Comparison of ENCODE assay signal across 8 cellular contexts in genomic region chr5:141637693-141638419, GRCh38. TPM values are rescaled to one million over a fixed set of nuclear protein-coding genes. Genes with fewer than 3 reads are reported as not detected.
A peak's percentile ranks its signal among the peaks of the same experiment; 100 is the strongest.
DNase-seq lines count a peak whose midpoint lies in the region; ATAC-seq and TF ChIP-seq lines count a peak whose summit lies in the region.

No MANE protein-coding gene starts in this region.

- H4K91ac ChIP-seq in mesenchymal stem cell (ENCODE audit: low read length), result no peak overlapping the region

- H3K27me3 ChIP-seq in Caco-2 (replicated peaks; ENCODE audit: control insufficient read depth, insufficient read depth, low read length) (no peaks in the 10 kb centered on the region), H7 (ENCODE audit: control insufficient read depth, insufficient read depth, low read length) (peaks cover 6% of the 10 kb centered on the region), mesenchymal stem cell (ENCODE audit: control insufficient read depth in 1 of 2, insufficient read depth in 1 of 2, low read length in 2 of 2) (peaks cover 0 to 4% of the 10 kb centered on the region in 2 experiments)
- H3K27me3 ChIP-seq in effector memory CD4-positive, alpha-beta T cell (replicated peaks; ENCODE audit: control insufficient read depth, insufficient read depth, low read length, poor library complexity, severe bottlenecking), result no peaks in the 10 kb centered on the region

- H3K9me3 Mint-ChIP-seq in Caco-2 (ENCODE audit: unreplicated experiment), result no peaks in the 10 kb centered on the region
- no peaks in the 10 kb centered on the region for H3K9me3 Mint-ChIP-seq in activated CD4-positive, alpha-beta memory T cell treated with anti-CD3 and anti-CD28 coated beads for 36 hours
- no peaks in the 10 kb centered on the region for H3K9me3 Mint-ChIP-seq in stimulated activated memory B cell treated with anti-CD40 and anti-IgM and Interleukin-4, amounts not matched to agents 10 μg/mL and 1 μg/mL and 100 μg/mL, for 72 hours

- H3K4me1 Mint-ChIP-seq in Caco-2 (ENCODE audit: low read depth, unreplicated experiment), result peaks cover 17% of the 10 kb centered on the region
- peaks cover 54% of the 10 kb centered on the region for H3K4me1 Mint-ChIP-seq in activated CD4-positive, alpha-beta memory T cell treated with anti-CD3 and anti-CD28 coated beads for 36 hours (ENCODE audit: low read depth)
- peaks cover 47% of the 10 kb centered on the region for H3K4me1 Mint-ChIP-seq in stimulated activated memory B cell treated with anti-CD40 and anti-IgM and Interleukin-4, amounts not matched to agents 10 μg/mL and 1 μg/mL and 100 μg/mL, for 72 hours

- CTCF ChIA-PET in Caco-2 (lab: Charles Lee), result interaction anchor here (0.8 to 3.7 kb wide), 4 partner anchors 13 to 74 kb away, joined by 3 to 40 read pairs (median 20); partner anchors contain the start of genes DIAPH1 and FCHSD1
- CTCF ChIA-PET in activated CD4-positive, alpha-beta memory T cell treated with anti-CD3 and anti-CD28 coated beads for 36 hours (lab: Charles Lee), result interaction anchor here (1.0 to 10.4 kb wide), 14 partner anchors 12 to 80 kb away, joined by 3 to 120 read pairs (median 8); partner anchors contain the start of genes DIAPH1 and FCHSD1

- H3K23ac ChIP-seq in mesenchymal stem cell (ENCODE audit: low read length in 2 of 2), result peak overlapping the region in 1 of 2 experiments; percentile 41

- H2AK5ac ChIP-seq in mesenchymal stem cell (ENCODE audit: low read length, severe bottlenecking), result no peak overlapping the region

- peak overlapping the region; percentile 90 for H3K4me3 Mint-ChIP-seq in Caco-2 (ENCODE audit: unreplicated experiment)
- peak overlapping the region; percentile 94 for H3K4me3 Mint-ChIP-seq in activated CD4-positive, alpha-beta memory T cell treated with anti-CD3 and anti-CD28 coated beads for 36 hours
- H3K4me3 Mint-ChIP-seq in stimulated activated memory B cell treated with anti-CD40 and anti-IgM and Interleukin-4, amounts not matched to agents 10 μg/mL and 1 μg/mL and 100 μg/mL, for 72 hours, result peak overlapping the region; percentile 89

- H3K9me3 ChIP-seq in Caco-2 (no peaks in the 10 kb centered on the region), mesenchymal stem cell (ENCODE audit: control insufficient read depth, low read length) (no peaks in the 10 kb centered on the region)
- H3K9me3 ChIP-seq in effector memory CD4-positive, alpha-beta T cell (ENCODE audit: control insufficient read depth, low read length), result no peaks in the 10 kb centered on the region

- TF ChIP-seq CTCF in Caco-2 (IDR thresholded peaks at IDR 0.05; ENCODE audit: insufficient read depth in 1 of 2, low read depth in 1 of 2, low read length in 1 of 2, severe bottlenecking in 1 of 2, unreplicated experiment in 1 of 2), result peak; percentile 40 to 57

- no peak overlapping the region for H2BK120ac ChIP-seq in mesenchymal stem cell (ENCODE audit: low read depth, low read length)

- peaks cover 19% of the 10 kb centered on the region for H3K79me1 ChIP-seq in mesenchymal stem cell (replicated peaks; ENCODE audit: low read length, poor library complexity, severe bottlenecking)

- H2BK12ac ChIP-seq in mesenchymal stem cell (ENCODE audit: low read length in 2 of 2), result no peak overlapping the region

- H3K4me1 ChIP-seq in Caco-2 (peaks cover 18% of the 10 kb centered on the region; the same call in 1 of the 2 replicates), mesenchymal stem cell (ENCODE audit: control insufficient read depth, insufficient read depth, low read depth, low read length) (peaks cover 32% of the 10 kb centered on the region)
- peaks cover 28% of the 10 kb centered on the region for H3K4me1 ChIP-seq in effector memory CD4-positive, alpha-beta T cell (ENCODE audit: control insufficient read depth, insufficient read depth, low read length, poor library complexity, severe bottlenecking)

- peak overlapping the region; percentile 94 for H3K9ac ChIP-seq in mesenchymal stem cell (ENCODE audit: low read length)

- peak overlapping the region; percentile 31 for H4K8ac ChIP-seq in mesenchymal stem cell (ENCODE audit: low read length)

- peak overlapping the region; percentile 85 for H3K4me3 ChIP-seq in Caco-2 (ENCODE audit: low read depth, low read length)
- H3K4me3 ChIP-seq in H7 (ENCODE audit: insufficient read depth, low read depth, low read length), result peak overlapping the region; percentile 84
- peak overlapping the region; percentile 98 for H3K4me3 ChIP-seq in effector memory CD4-positive, alpha-beta T cell (ENCODE audit: insufficient read depth, low read depth, low read length, poor library complexity, severe bottlenecking)
- H3K4me3 ChIP-seq in mesenchymal stem cell (ENCODE audit: insufficient read depth in 1 of 2, low read depth in 1 of 2, low read length in 2 of 2), result peak overlapping the region; percentile 69 to 90

- BruUV-seq in Caco-2 (replicated peaks; lab: Mats Ljungman, UMichigan), result no TSS peak

- WGBS in mesenchymal stem cell, result 11% methylated on average over 38 of the region's 45 CpGs

- peak overlapping the region in 1 of 2 experiments; percentile 54 for H3K18ac ChIP-seq in mesenchymal stem cell (ENCODE audit: low read depth in 1 of 2, low read length in 2 of 2)

- peak overlapping the region; percentile 33 for H2BK15ac ChIP-seq in mesenchymal stem cell (ENCODE audit: low read depth, poor library complexity, severe bottlenecking)

- H3K36me3 ChIP-seq in Caco-2 (ENCODE audit: control insufficient read depth, insufficient read depth, low read length) (peaks cover 1% of the 10 kb centered on the region; the same call in 1 of the 2 replicates), H7 (replicated peaks; ENCODE audit: control insufficient read depth, insufficient read depth, low read length) (peaks cover 2% of the 10 kb centered on the region), mesenchymal stem cell (ENCODE audit: control insufficient read depth in 1 of 2, insufficient read depth in 2 of 2, low read depth in 1 of 2, low read length in 2 of 2) (peaks cover 27 to 30% of the 10 kb centered on the region in 2 experiments)
- peaks cover 11% of the 10 kb centered on the region for H3K36me3 ChIP-seq in effector memory CD4-positive, alpha-beta T cell (ENCODE audit: control insufficient read depth, insufficient read depth, low read length)

- no peak overlapping the region for H2BK5ac ChIP-seq in mesenchymal stem cell (ENCODE audit: low read depth, low read length, poor library complexity, severe bottlenecking)

- H3K27me3 Mint-ChIP-seq in Caco-2 (ENCODE audit: insufficient read depth, unreplicated experiment), result no peaks in the 10 kb centered on the region
- no peaks in the 10 kb centered on the region for H3K27me3 Mint-ChIP-seq in activated CD4-positive, alpha-beta memory T cell treated with anti-CD3 and anti-CD28 coated beads for 36 hours
- no peaks in the 10 kb centered on the region for H3K27me3 Mint-ChIP-seq in stimulated activated memory B cell treated with anti-CD40 and anti-IgM and Interleukin-4, amounts not matched to agents 10 μg/mL and 1 μg/mL and 100 μg/mL, for 72 hours

- ATAC-seq in stimulated activated memory B cell treated with anti-CD40 and anti-IgM and Interleukin-4, amounts not matched to agents 10 μg/mL and 1 μg/mL and 100 μg/mL, for 72 hours, result peak; percentile 59
- no peak for ATAC-seq in GM18519 (IDR thresholded peaks at IDR 0.05; ENCODE audit: low FRiP score, unreplicated experiment)

- H3K27ac ChIP-seq in effector memory CD4-positive, alpha-beta T cell (ENCODE audit: insufficient read depth, low read length, poor library complexity, severe bottlenecking), result peak overlapping the region; percentile 78
- H3K27ac ChIP-seq in mesenchymal stem cell (ENCODE audit: low read length, poor library complexity, severe bottlenecking), result no peak overlapping the region

- H3K4me2 ChIP-seq in mesenchymal stem cell (ENCODE audit: low read length, poor library complexity, severe bottlenecking), result peak overlapping the region; percentile 98

- DNase-seq in Caco-2 (peak; percentile 77 to 79), H7 (peak; percentile 97), NCI-H524 (lab: John Stamatoyannopoulos, UW) (peak; percentile 26 to 54), mesenchymal stem cell (peak; percentile 53)
- peak; percentile 72 for DNase-seq in activated CD4-positive, alpha-beta memory T cell treated with anti-CD3 and anti-CD28 coated beads for 36 hours
- DNase-seq in effector memory CD4-positive, alpha-beta T cell, result peak; percentile 19 to 36 (median 29)

- peak overlapping the region; percentile 80 for H2AFZ ChIP-seq in mesenchymal stem cell (ENCODE audit: low read depth, low read length)

- H3K4ac ChIP-seq in mesenchymal stem cell (ENCODE audit: low read depth in 1 of 2, low read length in 2 of 2), result peak overlapping the region in 1 of 2 experiments; percentile 54

- intact Hi-C loops in Caco-2 (cut with micrococcal nuclease; ENCODE audit: unreplicated experiment), result loop anchor here (1.0 kb wide), 1 partner anchor 46 kb away; no protein-coding TSS in a partner anchor
- intact Hi-C loops in activated CD4-positive, alpha-beta memory T cell treated with anti-CD3 and anti-CD28 coated beads for 36 hours (cut with micrococcal nuclease), result loop anchor here (2.0 kb wide), 1 partner anchor 45 kb away; no protein-coding TSS in a partner anchor

- no peak overlapping the region for H3K14ac ChIP-seq in mesenchymal stem cell (ENCODE audit: low read length in 2 of 2)

- H3K27ac Mint-ChIP-seq in Caco-2 (ENCODE audit: unreplicated experiment), result no peak overlapping the region
- peak overlapping the region; percentile 89 for H3K27ac Mint-ChIP-seq in activated CD4-positive, alpha-beta memory T cell treated with anti-CD3 and anti-CD28 coated beads for 36 hours
- H3K27ac Mint-ChIP-seq in stimulated activated memory B cell treated with anti-CD40 and anti-IgM and Interleukin-4, amounts not matched to agents 10 μg/mL and 1 μg/mL and 100 μg/mL, for 72 hours, result peak overlapping the region; percentile 82

- peaks cover 7% of the 10 kb centered on the region for H3K36me3 Mint-ChIP-seq in Caco-2 (ENCODE audit: insufficient read depth, unreplicated experiment)
- peaks cover 14% of the 10 kb centered on the region for H3K36me3 Mint-ChIP-seq in activated CD4-positive, alpha-beta memory T cell treated with anti-CD3 and anti-CD28 coated beads for 36 hours
- H3K36me3 Mint-ChIP-seq in stimulated activated memory B cell treated with anti-CD40 and anti-IgM and Interleukin-4, amounts not matched to agents 10 μg/mL and 1 μg/mL and 100 μg/mL, for 72 hours, result peaks cover 14% of the 10 kb centered on the region

- POLR2A ChIA-PET in Caco-2 (lab: Charles Lee), result interaction anchor here (1.0 to 3.0 kb wide), 2 partner anchors 8 to 18 kb away, joined by 3 to 23 read pairs; partner anchors contain the start of gene DIAPH1
- POLR2A ChIA-PET in activated CD4-positive, alpha-beta memory T cell treated with anti-CD3 and anti-CD28 coated beads for 36 hours (lab: Charles Lee), result interaction anchor here (0.7 to 5.1 kb wide), 8 partner anchors 9 to 46 kb away, joined by 3 to 44 read pairs (median 6); partner anchors contain the start of genes DIAPH1 and FCHSD1

RNA-seq across cellular contexts. Expression of gene RELL2, which starts 1.1 kb away (rescaled TPM):
- total RNA-seq in Caco-2 (2022), result 8.7 and 13.6 TPM in 2 replicates
- total RNA-seq in H7 (2014; rRNA removed; shearing (Covaris generic)), result 7.4 and 8.9 TPM in 2 replicates
- total RNA-seq in activated CD4-positive, alpha-beta memory T cell treated with anti-CD3 and anti-CD28 coated beads for 36 hours, result 10 to 100 TPM; 17.8 to 17.9 TPM
- 4.3 TPM for polyA plus RNA-seq in mesenchymal stem cell (2013, experiment 1 of 2)
- 4.2 TPM for polyA plus RNA-seq in mesenchymal stem cell (2013, experiment 2 of 2)

RNA-seq across cellular contexts. Expression of gene HDAC3, which starts 1.2 kb away (rescaled TPM):
- total RNA-seq in Caco-2 (2022), result 73.0 and 74.5 TPM in 2 replicates
- 81.3 and 82.7 TPM in 2 replicates for total RNA-seq in H7 (2014; rRNA removed; shearing (Covaris generic))
- 10 to 100 TPM; 65.2 to 71.5 TPM for total RNA-seq in activated CD4-positive, alpha-beta memory T cell treated with anti-CD3 and anti-CD28 coated beads for 36 hours
- polyA plus RNA-seq in mesenchymal stem cell (2013, experiment 1 of 2), result 42.8 TPM
- polyA plus RNA-seq in mesenchymal stem cell (2013, experiment 2 of 2), result 42.2 TPM

RNA-seq across cellular contexts. Expression of gene FCHSD1, which starts 13.4 kb away (rescaled TPM):
- 25.0 and 26.8 TPM in 2 replicates for total RNA-seq in Caco-2 (2022)
- 17.3 and 22.3 TPM in 2 replicates for total RNA-seq in H7 (2014; rRNA removed; shearing (Covaris generic))
- 10 to 100 TPM; 40.1 to 46.0 TPM for total RNA-seq in activated CD4-positive, alpha-beta memory T cell treated with anti-CD3 and anti-CD28 coated beads for 36 hours
- 17.4 TPM for polyA plus RNA-seq in mesenchymal stem cell (2013, experiment 1 of 2)
- polyA plus RNA-seq in mesenchymal stem cell (2013, experiment 2 of 2), result 17.0 TPM

RNA-seq across cellular contexts. Expression of gene DIAPH1, which starts 19.1 kb away (rescaled TPM):
- 161 and 167 TPM in 2 replicates for total RNA-seq in Caco-2 (2022)
- 31.2 and 37.5 TPM in 2 replicates for total RNA-seq in H7 (2014; rRNA removed; shearing (Covaris generic))
- 100 to 1,000 TPM; 225 to 227 TPM for total RNA-seq in activated CD4-positive, alpha-beta memory T cell treated with anti-CD3 and anti-CD28 coated beads for 36 hours
- 20.3 TPM for polyA plus RNA-seq in mesenchymal stem cell (2013, experiment 1 of 2)
- polyA plus RNA-seq in mesenchymal stem cell (2013, experiment 2 of 2), result 19.1 TPM

RNA-seq across cellular contexts. Expression of gene ARAP3, which starts 44.2 kb away (rescaled TPM):
- total RNA-seq in Caco-2 (2022), result 6.3 and 7.5 TPM in 2 replicates
- 19.3 and 23.8 TPM in 2 replicates for total RNA-seq in H7 (2014; rRNA removed; shearing (Covaris generic))
- 1 to 10 TPM; 5.1 to 5.2 TPM for total RNA-seq in activated CD4-positive, alpha-beta memory T cell treated with anti-CD3 and anti-CD28 coated beads for 36 hours
- polyA plus RNA-seq in mesenchymal stem cell (2013, experiment 1 of 2), result 6.8 TPM
- 6.3 TPM for polyA plus RNA-seq in mesenchymal stem cell (2013, experiment 2 of 2)

Comparison
In these comparisons a context has a peak if more than half of its experiments do, and no peak if none do; other contexts are left out.
1. DNase-seq: peak in every context shown above with its lines; median percentile 97 in H7; 78 in Caco-2; 72 in activated CD4-positive, alpha-beta memory T cell treated with anti-CD3 and anti-CD28 coated beads for 36 hours; 53 in mesenchymal stem cell; 40 in NCI-H524; 29 in effector memory CD4-positive, alpha-beta T cell.